Comparison of ENCODE assay signal across 23 cellular contexts in the genomic region with DNA sequence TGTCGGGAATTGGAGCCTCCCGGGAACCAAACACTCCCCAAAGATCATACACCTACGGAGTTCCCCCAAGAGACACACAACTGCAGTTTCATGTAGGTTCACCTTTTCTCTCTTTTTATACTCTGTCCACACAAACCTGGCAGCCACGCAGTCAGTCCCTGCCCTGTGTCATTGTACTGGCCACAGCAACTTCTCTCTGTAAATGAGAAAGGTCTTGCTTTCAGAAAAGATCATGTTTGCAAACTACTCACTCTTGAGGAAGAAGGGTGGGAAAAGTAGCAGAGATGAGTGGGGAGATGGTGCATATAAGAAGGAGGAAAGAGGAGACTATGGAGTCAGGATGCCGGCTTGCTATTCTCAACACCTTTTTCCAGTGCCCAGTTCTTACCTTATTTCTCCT. TPM values are rescaled to one million over a fixed set of nuclear protein-coding genes. Genes with fewer than 3 reads are reported as not detected.
DNase-seq lines count a peak whose midpoint lies in the region; ATAC-seq, FAIRE-seq and TF ChIP-seq lines count a peak whose summit lies in the region.
"Had no signal": no experiment of that assay in that cellular context is flagged by ENCODE, and none has a peak within 500 bp of the region (broad histone marks: within the 10 kb centered on the region; RNA-seq: fewer than 3 reads in every experiment).

No MANE protein-coding gene starts in this region.

- H3K14ac ChIP-seq in H1 (ENCODE audit: insufficient read length), result no peak overlapping the region

- H3K36me3 Mint-ChIP-seq in Calu3 (ENCODE audit: insufficient read depth, unreplicated experiment) (no peaks in the 10 kb centered on the region), GM23338 (ENCODE audit: low read depth) (peaks cover 56% of the 10 kb centered on the region)
- H3K36me3 Mint-ChIP-seq: CD4-positive, alpha-beta memory T cell; CD4-positive, CD25-positive, alpha-beta regulatory T cell; CD8-positive, alpha-beta memory T cell had no signal

- H3K9ac ChIP-seq in H1 (replicated peaks in 1 of 4; ENCODE audit: extremely low read depth in 1 of 4, low read depth in 3 of 4, low read length in 3 of 4), result no peak overlapping the region
- H3K9ac ChIP-seq: BLaER1 had no signal

- H3F3A ChIP-seq in GM23338 (replicated peaks; ENCODE audit: low read depth), result no peaks in the 10 kb centered on the region

- H3K23ac ChIP-seq in H1 (ENCODE audit: insufficient read length), result no peak overlapping the region

- H2AFZ ChIP-seq in GM23338 (no peak overlapping the region), H1 (ENCODE audit: low read length) (no peak overlapping the region)

- TF ChIP-seq EP300 in H1 (IDR thresholded peaks at IDR 0.05; ENCODE audit: borderline replicate concordance in 1 of 2, low read depth in 2 of 2, low read length in 2 of 2), result no peak

- no peak overlapping the region for H2BK120ac ChIP-seq in H1 (replicated peaks; ENCODE audit: low read depth, low read length)

- TF ChIP-seq CTCF in Calu3 (IDR thresholded peaks at IDR 0.05; ENCODE audit: unreplicated experiment) (no peak), GM23338 (conservative IDR thresholded peaks at IDR 0.05; ENCODE audit: low read depth in 2 of 2) (no peak), H1 (IDR thresholded peaks at IDR 0.05; ENCODE audit: control extremely low read depth in 1 of 3, insufficient read depth in 1 of 3, low read depth in 1 of 3, low read length in 3 of 3) (no peak)

- H4K91ac ChIP-seq in H1 (replicated peaks; ENCODE audit: insufficient read length, low read length), result peak overlapping the region; percentile 42

- H3K79me2 ChIP-seq in GM23338 (replicated peaks; ENCODE audit: insufficient read depth) (no peaks in the 10 kb centered on the region), H1 (ENCODE audit: control insufficient read depth in 1 of 2, insufficient read depth in 2 of 2, low read length in 2 of 2) (no peaks in the 10 kb centered on the region)

- H3K27me3 Mint-ChIP-seq in Calu3 (ENCODE audit: unreplicated experiment) (no peaks in the 10 kb centered on the region), GM23338 (ENCODE audit: insufficient read depth, low read depth, poor library complexity) (peaks cover 2% of the 10 kb centered on the region)
- H3K27me3 Mint-ChIP-seq: CD4-positive, alpha-beta memory T cell; CD4-positive, CD25-positive, alpha-beta regulatory T cell had no signal

- H3K27me3 ChIP-seq in GM23338 (ENCODE audit: insufficient read depth) (no peaks in the 10 kb centered on the region), H1 (replicated peaks in 1 of 4; ENCODE audit: control insufficient read depth in 3 of 4, extremely low read depth in 1 of 4, insufficient read depth in 3 of 4, low read length in 3 of 4) (no peaks in the 10 kb centered on the region)
- H3K27me3 ChIP-seq: BLaER1 had no signal

- no peak overlapping the region for H3K4me3 Mint-ChIP-seq in Calu3 (ENCODE audit: low read depth, unreplicated experiment)
- no peak overlapping the region for H3K4me3 Mint-ChIP-seq in GM23338
- H3K4me3 Mint-ChIP-seq: CD14-positive monocyte; CD4-positive, alpha-beta memory T cell; CD4-positive, CD25-positive, alpha-beta regulatory T cell; CD8-positive, alpha-beta memory T cell had no signal

- H3K23me2 ChIP-seq in H1 (ENCODE audit: low read depth, low read length), result no peaks in the 10 kb centered on the region

- no peaks in the 10 kb centered on the region for H3K4me1 ChIP-seq in GM23338 (ENCODE audit: insufficient read depth)
- H3K4me1 ChIP-seq in H1 (replicated peaks in 1 of 4; ENCODE audit: control insufficient read depth in 3 of 4, insufficient read depth in 4 of 4, low read length in 3 of 4), result no peaks in the 10 kb centered on the region; a peak in 1 of 7 replicates
- H3K4me1 ChIP-seq: BE2C, BLaER1 had no signal

- no peak overlapping the region for H3K4ac ChIP-seq in H1 (replicated peaks; ENCODE audit: insufficient read length, low read depth, low read length)

- H3K9me3 Mint-ChIP-seq in Calu3 (ENCODE audit: low read depth, unreplicated experiment) (no peaks in the 10 kb centered on the region), GM23338 (no peaks in the 10 kb centered on the region)
- H3K9me3 Mint-ChIP-seq: CD4-positive, alpha-beta memory T cell; CD4-positive, CD25-positive, alpha-beta regulatory T cell; CD8-positive, alpha-beta memory T cell had no signal

- no peak overlapping the region for H3K18ac ChIP-seq in H1 (ENCODE audit: extremely low read depth, low read length)

- H2BK15ac ChIP-seq in H1 (ENCODE audit: low read length), result no peak overlapping the region

- H3K4me1 Mint-ChIP-seq in Calu3 (ENCODE audit: low read depth, unreplicated experiment) (peaks cover 9% of the 10 kb centered on the region), GM23338 (peaks cover 21% of the 10 kb centered on the region)
- H3K4me1 Mint-ChIP-seq: CD4-positive, alpha-beta memory T cell; CD4-positive, CD25-positive, alpha-beta regulatory T cell; CD8-positive, alpha-beta memory T cell had no signal

- H3K9me3 ChIP-seq in H1 (ENCODE audit: insufficient read depth in 2 of 2, low read depth in 1 of 2, low read length in 1 of 2), result peaks cover under 1 to 3% of the 10 kb centered on the region in 2 experiments; a peak in 3 of 4 replicates
- H3K9me3 ChIP-seq: BE2C, BLaER1 had no signal

- peak overlapping the region; percentile 20 for H3K27ac Mint-ChIP-seq in Calu3 (ENCODE audit: unreplicated experiment)
- H3K27ac Mint-ChIP-seq in GM23338, result peak overlapping the region; percentile 78
- H3K27ac Mint-ChIP-seq: CD4-positive, alpha-beta memory T cell had no signal

- DNase-seq in Calu3 (no peak), GM23338 (ENCODE audit: low spot score) (no peak), H1 (ENCODE audit: low read depth in 1 of 2, low spot score in 2 of 2) (no peak), Right ventricle myocardium inferior (ENCODE audit: missing footprints) (no peak)
- DNase-seq: 8988T; ACHN; BE2C; C1 segment of cervical spinal cord; CD4-positive, alpha-beta memory T cell; CD4-positive, CD25-positive, alpha-beta regulatory T cell; CD8-positive, alpha-beta memory T cell; COR-L47; DMS79 treated with DMSO at 0.1 percent for 48 hours; GF-D8 had no signal

- no peak overlapping the region for H2BK5ac ChIP-seq in H1 (ENCODE audit: low read depth, low read length)

- POLR2A ChIA-PET in H1 (lab: Charles Lee; ENCODE audit: partially characterized antibody), result interaction anchor here (0.6 to 0.7 kb wide), 2 partner anchors 14 to 273 kb away, joined by 3 read pairs; a partner anchor contains a TSS

- H2BK20ac ChIP-seq in H1 (ENCODE audit: low read length), result 0 out of 2 replicates have a peak overlapping the region, but pooled peaks have one; percentile 40

- H3K36me3 ChIP-seq in GM23338 (ENCODE audit: insufficient read depth) (no peaks in the 10 kb centered on the region), H1 (ENCODE audit: control insufficient read depth in 2 of 4, insufficient read depth in 4 of 4, low read length in 3 of 4) (no peaks in the 10 kb centered on the region)
- H3K36me3 ChIP-seq: BE2C, BLaER1 had no signal

- CTCF ChIA-PET in Calu3 (lab: Charles Lee) (interaction anchor here (2.9 kb wide), 1 partner anchor 157 kb away, joined by 19 read pairs; no protein-coding TSS in a partner anchor), H1 (lab: Charles Lee; ENCODE audit: partially characterized antibody) (interaction anchor here (0.6 to 3.6 kb wide), 15 partner anchors 8 to 326 kb away, joined by 3 to 16 read pairs (median 4); a partner anchor contains a TSS)

- 73% methylated on average over 5 of the region's 5 CpGs; no CpG with 5 or more reads in 1 of the 2 experiments for WGBS in H1 (ENCODE audit: extremely low coverage in 1 of 2, insufficient coverage in 1 of 2, insufficient read length in 1 of 2, insufficient replicate concordance in 2 of 2, low coverage in 1 of 2, low lambda C conversion rate in 2 of 2, missing lambda C conversion rate in 1 of 2), 2 experiments

- H4K8ac ChIP-seq in H1 (ENCODE audit: extremely low read depth, insufficient read depth, low read length), result no peak overlapping the region

- H3K4me2 ChIP-seq in GM23338, result no peak overlapping the region
- H3K4me2 ChIP-seq in H1 (ENCODE audit: insufficient read depth in 1 of 2, low read depth in 2 of 2, low read length in 2 of 2), result no peak overlapping the region
- H3K4me2 ChIP-seq: BLaER1 had no signal

- intact Hi-C loops in Calu3 (cut with micrococcal nuclease; ENCODE audit: unreplicated experiment), result loop anchor here (5.0 kb wide), 2 partner anchors 63 to 273 kb away; no protein-coding TSS in a partner anchor
- intact Hi-C loops in Right ventricle myocardium inferior (cut with DNase I), result loop anchor here (5.0 to 10.0 kb wide), 2 partner anchors 173 to 276 kb away; no protein-coding TSS in a partner anchor

- H3K4me3 ChIP-seq in GM23338 (no peak overlapping the region), H1 (ENCODE audit: extremely low read depth in 1 of 4, insufficient read depth in 2 of 4, low read depth in 3 of 4, low read length in 4 of 4) (no peak overlapping the region)
- H3K4me3 ChIP-seq: BLaER1 had no signal

- no TSS peak for BruUV-seq in Calu3 (replicated peaks; lab: Mats Ljungman, UMichigan)

- H4K20me1 ChIP-seq in GM23338 (replicated peaks; ENCODE audit: insufficient read depth) (no peaks in the 10 kb centered on the region), H1 (replicated peaks in 1 of 2; ENCODE audit: control insufficient read depth in 1 of 2, insufficient read depth in 2 of 2, low read length in 2 of 2) (no peaks in the 10 kb centered on the region)
- H4K20me1 ChIP-seq: BLaER1 had no signal

- H3K79me1 ChIP-seq in H1 (ENCODE audit: low read depth, low read length), result no peaks in the 10 kb centered on the region; the same call in 1 of the 2 replicates

- TF ChIP-seq POLR2A in H1 (IDR thresholded peaks at IDR 0.05; ENCODE audit: control extremely low read depth in 1 of 2, low read depth in 2 of 2, low read length in 2 of 2), result no peak

- FAIRE-seq in H1 (lab: Jason Lieb, UNC), result no peak
- FAIRE-seq: D721Med, G401.6, GM12891, GM19239 had no signal

- H2AK5ac ChIP-seq in H1 (ENCODE audit: low read depth, low read length), result no peak overlapping the region

- no peak overlapping the region for H4K5ac ChIP-seq in H1 (ENCODE audit: insufficient read length, low read depth, low read length)

- no peaks in the 10 kb centered on the region for H3K9me2 ChIP-seq in GM23338 (ENCODE audit: insufficient read depth)

- ATAC-seq in GM23338, result no peak
- ATAC-seq in Right ventricle myocardium inferior, result no peak
- ATAC-seq in activated CD4-positive, CD25-positive, alpha-beta regulatory T cell treated with anti-CD3 and anti-CD28 coated beads, Interleukin-2, amount 50 U/mL, for 24 hours, result no peak

- no peak overlapping the region for H2BK12ac ChIP-seq in H1 (ENCODE audit: low read depth, low read length)

- H3K56ac ChIP-seq in H1 (replicated peaks; ENCODE audit: insufficient read length, low read depth, low read length), result no peak overlapping the region

- H3K27ac ChIP-seq in GM23338 (ENCODE audit: low read depth) (no peak overlapping the region), H1 (ENCODE audit: low read depth, low read length) (no peak overlapping the region)
- H3K27ac ChIP-seq: BLaER1 had no signal

- TF ChIP-seq RAD21 in H1 (IDR thresholded peaks at IDR 0.05 in 1 of 2, conservative IDR thresholded peaks at IDR 0.05 in 1 of 2; ENCODE audit: low read depth in 2 of 2, low read length in 2 of 2), result no peak

RNA-seq across cellular contexts. Expression of a gene that starts 10.4 kb away (rescaled TPM):
- total RNA-seq in Calu3 (2022) (4.0 and 4.4 TPM in 2 replicates), Right ventricle myocardium inferior (4.5 TPM)
- 2.3 and 5.1 TPM in 2 replicates for total RNA-seq in GM23338 (2014; rRNA removed; shearing (Covaris generic))
- polyA plus RNA-seq in GM23338 (2016; fragmentation: Nextera tagmentation; extraction: Ambion mirVana) (3.7 and 5.0 TPM in 2 replicates), H1 (2011; rRNA removed) (4.4 and 4.6 TPM in 2 replicates)
- 2.2 and 4.3 TPM in 2 replicates for total RNA-seq in H1 (2021; fragmentation: NEBNext Ultra II Directional; extraction: Animal tissue kit (Norgen Biotek cat#: 25700))
- 4.7 TPM for polyA plus RNA-seq in H1 (2011; cell fraction: cytosol; rRNA removed)
- 3.4 TPM for polyA plus RNA-seq in H1 (2011; cell fraction: nucleus; rRNA removed)
- 4.9 to 6.1 TPM (median 5.8 TPM) in 4 replicates for polyA plus RNA-seq in H1 (2012, experiment 1 of 2)
- polyA plus RNA-seq in H1 (2012, experiment 2 of 2), result 13.5 TPM
- 7.0 TPM for polyA plus RNA-seq in H1 (2013, experiment 1 of 2)
- 8.2 TPM for polyA plus RNA-seq in H1 (2013, experiment 2 of 2)
- polyA minus RNA-seq in H1 (2011; rRNA and poly(A)+ RNA removed), result 5.2 and 5.8 TPM in 2 replicates
- 2.6 TPM for polyA minus RNA-seq in H1 (2011; cell fraction: cytosol; rRNA and poly(A)+ RNA removed)
- 1.3 TPM for polyA minus RNA-seq in H1 (2011; cell fraction: nucleus; rRNA and poly(A)+ RNA removed)

RNA-seq across cellular contexts. Expression of a gene that starts 14.6 kb away (rescaled TPM):
- total RNA-seq in Calu3 (2022) (5.3 and 7.3 TPM in 2 replicates), Right ventricle myocardium inferior (11.9 TPM)
- total RNA-seq in GM23338 (2014; rRNA removed; shearing (Covaris generic)), result 1.6 and 2.0 TPM in 2 replicates
- polyA plus RNA-seq in GM23338 (2016; fragmentation: Nextera tagmentation; extraction: Ambion mirVana) (0.29 and 0.45 TPM in 2 replicates), H1 (2011; rRNA removed) (3.5 and 3.7 TPM in 2 replicates)
- total RNA-seq in H1 (2021; fragmentation: NEBNext Ultra II Directional; extraction: Animal tissue kit (Norgen Biotek cat#: 25700)), result 0.38 and 0.61 TPM in 2 replicates
- polyA plus RNA-seq in H1 (2011; cell fraction: cytosol; rRNA removed), result 3.5 TPM
- polyA plus RNA-seq in H1 (2011; cell fraction: nucleus; rRNA removed), result 3.5 TPM
- 2.1 to 3.1 TPM (median 2.3 TPM) in 4 replicates for polyA plus RNA-seq in H1 (2012, experiment 1 of 2)
- 0.46 TPM for polyA plus RNA-seq in H1 (2012, experiment 2 of 2)
- 2.4 TPM for polyA plus RNA-seq in H1 (2013, experiment 1 of 2)
- 2.6 TPM for polyA plus RNA-seq in H1 (2013, experiment 2 of 2)
- polyA minus RNA-seq in H1 (2011; rRNA and poly(A)+ RNA removed), result 5.9 and 7.7 TPM in 2 replicates
- polyA minus RNA-seq in H1 (2011; cell fraction: cytosol; rRNA and poly(A)+ RNA removed), result 3.3 TPM
- 1.00 TPM for polyA minus RNA-seq in H1 (2011; cell fraction: nucleus; rRNA and poly(A)+ RNA removed)

RNA-seq across cellular contexts. Expression of a gene that starts 46.8 kb away (rescaled TPM):
- total RNA-seq in Calu3 (2022) (not detected in 2 replicates), Right ventricle myocardium inferior (not detected)
- total RNA-seq in GM23338 (2014; rRNA removed; shearing (Covaris generic)), result not detected in 2 replicates
- polyA plus RNA-seq in GM23338 (2016; fragmentation: Nextera tagmentation; extraction: Ambion mirVana) (not detected in 2 replicates), H1 (2011; rRNA removed) (0.09 and 0.11 TPM in 2 replicates)
- not detected in 2 replicates for total RNA-seq in H1 (2021; fragmentation: NEBNext Ultra II Directional; extraction: Animal tissue kit (Norgen Biotek cat#: 25700))
- 0.12 TPM for polyA plus RNA-seq in H1 (2011; cell fraction: cytosol; rRNA removed)
- not detected for polyA plus RNA-seq in H1 (2011; cell fraction: nucleus; rRNA removed)
- 0.19 TPM in 1 of 4 replicates, not detected in the others for polyA plus RNA-seq in H1 (2012, experiment 1 of 2)
- not detected for polyA plus RNA-seq in H1 (2012, experiment 2 of 2)
- not detected for polyA plus RNA-seq in H1 (2013, experiment 1 of 2)
- polyA plus RNA-seq in H1 (2013, experiment 2 of 2), result not detected
- polyA minus RNA-seq in H1 (2011; rRNA and poly(A)+ RNA removed), result not detected in 2 replicates
- polyA minus RNA-seq in H1 (2011; cell fraction: cytosol; rRNA and poly(A)+ RNA removed), result not detected
- not detected for polyA minus RNA-seq in H1 (2011; cell fraction: nucleus; rRNA and poly(A)+ RNA removed)
- total RNA-seq: A673; CD4-positive, alpha-beta memory T cell; CD4-positive, CD25-positive, alpha-beta regulatory T cell; CD8-positive, alpha-beta memory T cell had no signal
- polyA plus RNA-seq: AG04450; CD14-positive monocyte; CD4-positive, alpha-beta memory T cell; CD4-positive, CD25-positive, alpha-beta regulatory T cell; CD8-positive, alpha-beta memory T cell had no signal

RNA-seq across cellular contexts. Expression of a gene that starts 57.4 kb away (rescaled TPM):
- not detected in 2 replicates for total RNA-seq in Calu3 (2022)
- total RNA-seq in GM23338 (2014; rRNA removed; shearing (Covaris generic)), result not detected in 2 replicates
- not detected in 2 replicates for polyA plus RNA-seq in GM23338 (2016; fragmentation: Nextera tagmentation; extraction: Ambion mirVana)
- not detected in 2 replicates for total RNA-seq in H1 (2021; fragmentation: NEBNext Ultra II Directional; extraction: Animal tissue kit (Norgen Biotek cat#: 25700))
- polyA plus RNA-seq in H1 (2011; rRNA removed), result not detected in 2 replicates
- polyA plus RNA-seq in H1 (2011; cell fraction: cytosol; rRNA removed), result not detected
- polyA plus RNA-seq in H1 (2011; cell fraction: nucleus; rRNA removed), result not detected
- not detected in 4 replicates for polyA plus RNA-seq in H1 (2012, experiment 1 of 2)
- polyA plus RNA-seq in H1 (2012, experiment 2 of 2), result not detected
- not detected for polyA plus RNA-seq in H1 (2013, experiment 1 of 2)
- not detected for polyA plus RNA-seq in H1 (2013, experiment 2 of 2)
- 0.17 TPM in 1 of 2 replicates, not detected in the other for polyA minus RNA-seq in H1 (2011; rRNA and poly(A)+ RNA removed)
- not detected for polyA minus RNA-seq in H1 (2011; cell fraction: cytosol; rRNA and poly(A)+ RNA removed)
- not detected for polyA minus RNA-seq in H1 (2011; cell fraction: nucleus; rRNA and poly(A)+ RNA removed)
- total RNA-seq in Right ventricle myocardium inferior, result not detected
- total RNA-seq: A673; CD4-positive, alpha-beta memory T cell; CD4-positive, CD25-positive, alpha-beta regulatory T cell; CD8-positive, alpha-beta memory T cell had no signal
- polyA plus RNA-seq: AG04450; CD14-positive monocyte; CD4-positive, alpha-beta memory T cell; CD4-positive, CD25-positive, alpha-beta regulatory T cell; CD8-positive, alpha-beta memory T cell had no signal
